Comparison of ENCODE assay signal across 22 cellular contexts in genomic region chr18:63570721-63571120, GRCh38. TPM values are rescaled to one million over a fixed set of nuclear protein-coding genes. Genes with fewer than 3 reads are reported as not detected.
"Had no signal": no experiment of that assay in that cellular context is flagged by ENCODE, and none has a peak within 500 bp of the region (broad histone marks: within the 10 kb centered on the region; RNA-seq: fewer than 3 reads in every experiment).

No MANE protein-coding gene starts in this region.

- H3K4me1 ChIP-seq: pancreas, tibial artery, upper lobe of right lung, vagina had no signal

- H3K4me3 ChIP-seq: lung, pancreas, suprapubic skin, tibial artery, upper lobe of right lung, vagina had no signal

- H3K36me3 ChIP-seq: pancreas, suprapubic skin, tibial artery, upper lobe of right lung, vagina had no signal

- H3K36me3 Mint-ChIP-seq: immature natural killer cell; natural killer cell; stimulated activated effector memory CD8-positive, alpha-beta T cell treated with anti-CD3 and anti-CD28 coated beads, Interleukin-12 subunit alpha, Interleukin-12 subunit beta, amount 100 ng/mL, for 72 hours had no signal

- DNase-seq: effector memory CD4-positive, alpha-beta T cell; foreskin keratinocyte; immature natural killer cell; kidney; left cardiac atrium; left ventricle myocardium superior; mesendoderm; natural killer cell; occipital lobe; pancreas; right cardiac atrium; stimulated activated CD4-positive, alpha-beta T cell treated with anti-CD3 and anti-CD28 coated beads, Interleukin-4, amount 100 ng/mL, for 1 hour; stimulated activated CD8-positive, alpha-beta memory T cell treated with anti-CD3 and anti-CD28 coated beads, Interleukin-4, amount 100 ng/mL, for 48 hours; stimulated activated naive CD8-positive, alpha-beta T cell treated with anti-CD3 and anti-CD28 coated beads, Interleukin-15, Interleukin-2, amounts not matched to agents 100 U/mL and 50 U/mL, for 24 hours; tibial artery; upper lobe of right lung had no signal

- H3K4me1 Mint-ChIP-seq: immature natural killer cell; natural killer cell; stimulated activated effector memory CD8-positive, alpha-beta T cell treated with anti-CD3 and anti-CD28 coated beads, Interleukin-12 subunit alpha, Interleukin-12 subunit beta, amount 100 ng/mL, for 72 hours had no signal

- ATAC-seq: foreskin keratinocyte; left cardiac atrium; left ventricle myocardium superior; natural killer cell; pancreas; right cardiac atrium; stimulated activated effector memory CD8-positive, alpha-beta T cell treated with anti-CD3 and anti-CD28 coated beads, Interleukin-12 subunit alpha, Interleukin-12 subunit beta, amount 100 ng/mL, for 72 hours; stimulated activated naive CD8-positive, alpha-beta T cell treated with anti-CD3 and anti-CD28 coated beads, Interleukin-15, Interleukin-2, amounts not matched to agents 100 U/mL and 50 U/mL, for 24 hours; upper lobe of right lung had no signal

- H3K27ac ChIP-seq: foreskin keratinocyte, pancreas, suprapubic skin, tibial artery, upper lobe of right lung, vagina had no signal

- H3K27me3 ChIP-seq: foreskin keratinocyte, pancreas, suprapubic skin, upper lobe of right lung, vagina had no signal

- H3K27ac Mint-ChIP-seq: immature natural killer cell; natural killer cell; progenitor cell of endocrine pancreas; stimulated activated effector memory CD8-positive, alpha-beta T cell treated with anti-CD3 and anti-CD28 coated beads, Interleukin-12 subunit alpha, Interleukin-12 subunit beta, amount 100 ng/mL, for 72 hours had no signal

- H3K9me3 Mint-ChIP-seq: natural killer cell; stimulated activated effector memory CD8-positive, alpha-beta T cell treated with anti-CD3 and anti-CD28 coated beads, Interleukin-12 subunit alpha, Interleukin-12 subunit beta, amount 100 ng/mL, for 72 hours had no signal

- H3K9me3 ChIP-seq: pancreas, suprapubic skin, tibial artery, upper lobe of right lung, vagina had no signal

- H3K4me3 Mint-ChIP-seq: immature natural killer cell; natural killer cell; stimulated activated effector memory CD8-positive, alpha-beta T cell treated with anti-CD3 and anti-CD28 coated beads, Interleukin-12 subunit alpha, Interleukin-12 subunit beta, amount 100 ng/mL, for 72 hours had no signal

RNA-seq across cellular contexts. Expression of gene SERPINB13, which starts 16.4 kb away (rescaled TPM):
- total RNA-seq: kidney, left cardiac atrium, left ventricle myocardium superior, mononuclear cell, natural killer cell, occipital lobe, pancreas, progenitor cell of endocrine pancreas, right cardiac atrium, upper lobe of right lung had no signal
- polyA plus RNA-seq: immature natural killer cell, pancreas, right cardiac atrium had no signal

RNA-seq across cellular contexts. Expression of gene SERPINB12, which starts 28.6 kb away (rescaled TPM):
- total RNA-seq: kidney, left cardiac atrium, left ventricle myocardium superior, lung, mononuclear cell, natural killer cell, occipital lobe, pancreas, progenitor cell of endocrine pancreas, right cardiac atrium, upper lobe of right lung had no signal
- polyA plus RNA-seq: immature natural killer cell, lung, pancreas, right cardiac atrium had no signal
